9 cellular contexts compared by ENCODE assay signal in the genomic region with DNA sequence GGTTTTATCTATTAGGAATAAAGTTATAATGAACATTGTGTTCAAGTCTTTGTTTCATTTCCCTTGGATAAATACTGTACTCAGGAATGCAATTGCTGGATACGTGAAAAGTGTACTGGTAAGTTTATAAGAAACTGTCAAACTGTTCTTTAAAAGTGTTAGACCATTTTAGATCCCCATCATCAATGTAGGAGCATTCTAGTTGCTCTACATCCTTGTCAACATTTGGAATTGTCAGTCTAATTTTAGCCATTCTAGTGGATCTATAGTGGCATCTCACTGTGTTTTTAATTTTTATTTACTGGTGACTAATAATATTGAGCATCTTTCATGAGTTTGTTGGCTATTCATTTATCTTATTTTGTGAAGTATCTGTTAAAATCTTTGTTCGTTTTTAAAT.
"Had no signal": no experiment of that assay in that cellular context is flagged by ENCODE, and none has a peak within 500 bp of the region (broad histone marks: within the 10 kb centered on the region; RNA-seq: fewer than 3 reads in every experiment).

No MANE protein-coding gene starts in this region.

- H3K4me2 ChIP-seq: GM23338, KMS-11 had no signal

- FAIRE-seq: H1, H54 had no signal

- H3K27ac ChIP-seq: HL-60, KMS-11 had no signal

- H2AFZ ChIP-seq: GM23338 had no signal

- ATAC-seq: GM23338 had no signal

- DNase-seq: H9, HCEC 1CT, IMR-90, KBM-7 had no signal

- H3K9ac ChIP-seq: KMS-11 had no signal

- H3K4me3 ChIP-seq: GM23338 had no signal
